15 cellular contexts compared by ENCODE assay signal in the genomic region with DNA sequence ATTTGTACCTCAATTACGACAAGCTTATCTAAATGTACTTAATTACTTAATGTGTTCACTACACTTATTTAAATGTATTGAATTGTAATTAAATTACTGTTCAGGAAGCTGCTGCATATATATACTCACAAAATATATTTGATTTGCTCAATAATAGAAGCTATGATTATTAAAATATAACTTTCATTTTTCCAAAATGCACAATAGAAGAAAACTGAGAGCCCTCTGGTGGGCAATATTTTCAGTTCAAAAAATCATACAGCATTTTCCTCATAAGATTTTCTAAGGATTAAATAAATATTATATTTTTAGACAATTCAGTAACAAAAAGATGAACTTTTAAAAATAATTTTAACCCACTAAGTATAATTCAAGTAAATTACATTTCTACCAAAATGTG.
DNase-seq lines count a peak whose midpoint lies in the region; ATAC-seq, FAIRE-seq and TF ChIP-seq lines count a peak whose summit lies in the region.
"Had no signal": no experiment of that assay in that cellular context is flagged by ENCODE, and none has a peak within 500 bp of the region (broad histone marks: within the 10 kb centered on the region; RNA-seq: fewer than 3 reads in every experiment).

No MANE protein-coding gene starts in this region.

- H3K4me1 ChIP-seq in A549: no peaks in the 10 kb centered on the region

- no peak overlapping the region for H3K4me2 ChIP-seq in A549

- WGBS in A549 (ENCODE audit: missing lambda C conversion rate): 30% methylated on average over 1 of the region's 1 CpG

- H3K4me3 ChIP-seq in A549 (no peak overlapping the region), astrocyte of the spinal cord (ENCODE audit: low read depth, low read length) (no peak overlapping the region)

- in situ Hi-C loops in astrocyte of the spinal cord (cut with HindIII; ENCODE audit: low sequenced_read_pairs): no loop called here

- H3K4me1 Mint-ChIP-seq in glutamatergic neuron (ENCODE audit: low read depth, unreplicated experiment): peaks cover 9% of the 10 kb centered on the region
- H3K4me1 Mint-ChIP-seq: activated naive CD8-positive, alpha-beta T cell treated with anti-CD3 and anti-CD28 coated beads for 36 hours; central memory CD8-positive, alpha-beta T cell; naive thymus-derived CD4-positive, alpha-beta T cell had no signal

- POLR2A ChIA-PET in A549 (lab: Yijun Ruan, JAX): no interaction called here

- ATAC-seq in A549 (no peak), GM18868 (IDR thresholded peaks at IDR 0.05; ENCODE audit: unreplicated experiment) (no peak), HG03457 (IDR thresholded peaks at IDR 0.05; ENCODE audit: unreplicated experiment) (no peak)
- ATAC-seq: naive thymus-derived CD4-positive, alpha-beta T cell had no signal

- no peak for FAIRE-seq in A549 (lab: Jason Lieb, UNC)

- no peak overlapping the region for H3K4me3 Mint-ChIP-seq in glutamatergic neuron (ENCODE audit: unreplicated experiment)
- H3K4me3 Mint-ChIP-seq: activated naive CD8-positive, alpha-beta T cell treated with anti-CD3 and anti-CD28 coated beads for 36 hours; central memory CD8-positive, alpha-beta T cell; H9; naive thymus-derived CD4-positive, alpha-beta T cell had no signal

- H3K27ac Mint-ChIP-seq in glutamatergic neuron (ENCODE audit: unreplicated experiment): no peak overlapping the region
- H3K27ac Mint-ChIP-seq: activated naive CD8-positive, alpha-beta T cell treated with anti-CD3 and anti-CD28 coated beads for 36 hours; H9; naive thymus-derived CD4-positive, alpha-beta T cell had no signal

- TF ChIP-seq CTCF in A549 (IDR thresholded peaks at IDR 0.05) (no peak), astrocyte of the spinal cord (IDR thresholded peaks at IDR 0.05; ENCODE audit: low read depth, low read length) (peak; percentile 31), glutamatergic neuron (IDR thresholded peaks at IDR 0.05; ENCODE audit: partially characterized antibody, unreplicated experiment) (peak; percentile 45)

- no peaks in the 10 kb centered on the region for H3K27me3 Mint-ChIP-seq in glutamatergic neuron (ENCODE audit: unreplicated experiment)
- H3K27me3 Mint-ChIP-seq: activated naive CD8-positive, alpha-beta T cell treated with anti-CD3 and anti-CD28 coated beads for 36 hours; central memory CD8-positive, alpha-beta T cell; naive thymus-derived CD4-positive, alpha-beta T cell had no signal

- no peak for TF ChIP-seq POLR2A in A549 (IDR thresholded peaks at IDR 0.05; ENCODE audit: low read length)

- peaks cover 13% of the 10 kb centered on the region for H3K36me3 Mint-ChIP-seq in glutamatergic neuron (ENCODE audit: unreplicated experiment)
- H3K36me3 Mint-ChIP-seq: activated naive CD8-positive, alpha-beta T cell treated with anti-CD3 and anti-CD28 coated beads for 36 hours; naive thymus-derived CD4-positive, alpha-beta T cell had no signal

- CTCF ChIA-PET in A549 (lab: Yijun Ruan, JAX): no interaction called here

- no peak for TF ChIP-seq EP300 in A549 (IDR thresholded peaks at IDR 0.05)

- H3K9me3 ChIP-seq in A549: no peaks in the 10 kb centered on the region

- no peak for DNase-seq in A549 (ENCODE audit: low read depth in 1 of 2, low spot score in 1 of 2)
- peak; percentile 2 for DNase-seq in HCEC 1CT
- no peak for DNase-seq in astrocyte of the spinal cord (ENCODE audit: low read depth, low spot score)
- no peak for DNase-seq in glutamatergic neuron
- DNase-seq in NCI-H446 treated with DMSO at 0.1 percent for 48 hours (lab: John Stamatoyannopoulos, UW): no peak
- DNase-seq in NCI-H2107 treated with DMSO at 0.1 percent for 48 hours (lab: John Stamatoyannopoulos, UW; ENCODE audit: unreplicated experiment): no peak
- DNase-seq: activated naive CD8-positive, alpha-beta T cell treated with anti-CD3 and anti-CD28 coated beads for 36 hours; activated T-cell treated with anti-CD3 and anti-CD28 coated beads, Interleukin-2, amount 50 U/mL, for 1 hour; H9; naive thymus-derived CD4-positive, alpha-beta T cell; NCI-H1436 treated with DMSO at 0.1 percent for 48 hours; NCI-H510A treated with DMSO at 0.1 percent for 48 hours had no signal

- H3K27ac ChIP-seq in A549: no peak overlapping the region

- 0 out of 5 replicates have a peak, but pooled peaks of 1 of the 2 experiments have one; percentile 15 for TF ChIP-seq RAD21 in A549 (conservative IDR thresholded peaks at IDR 0.05 in 1 of 2, IDR thresholded peaks at IDR 0.05 in 1 of 2)

- H3K9me3 Mint-ChIP-seq in glutamatergic neuron (ENCODE audit: unreplicated experiment): peaks cover 3% of the 10 kb centered on the region

TF ChIP-seq in A549, 52 proteins besides CTCF, POLR2A, EP300 and RAD21:
- TF ChIP-seq SMC3 (IDR thresholded peaks at IDR 0.05): peak; percentile 24; the same call in 1 of the 3 replicates
- TF ChIP-seq HOXB5 (CRISPR knock-in tag; IDR thresholded peaks at IDR 0.05): no peak
TF ChIP-seq in A549: peak in this region for 1.
